Comparison of ENCODE assay signal across 2 cellular contexts in genomic region chr13:95614641-95615245, GRCh38.
TF ChIP-seq lines count a peak whose summit lies in the region.

No MANE protein-coding gene starts in this region.

TF ChIP-seq in liver, 16 proteins besides CTCF, POLR2A, EP300 and RAD21:
- TF ChIP-seq ATF3 (IDR thresholded peaks at IDR 0.05) = no peak
TF ChIP-seq in liver: peak in this region for 0.

TF ChIP-seq in HepG2, 621 proteins besides CTCF, POLR2A, EP300 and RAD21:
- no peak for TF ChIP-seq ARNT (IDR thresholded peaks at IDR 0.05)
- TF ChIP-seq ATF3 (CRISPR knock-in tag; IDR thresholded peaks at IDR 0.05) = no peak
- no peak for TF ChIP-seq ATF6 (CRISPR knock-in tag; conservative IDR thresholded peaks at IDR 0.05)
- TF ChIP-seq SP140L (CRISPR knock-in tag; IDR thresholded peaks at IDR 0.05; ENCODE audit: borderline replicate concordance) = no peak
- TF ChIP-seq ZNF710 (CRISPR knock-in tag; IDR thresholded peaks at IDR 0.05; ENCODE audit: borderline replicate concordance) = no peak
- TF ChIP-seq MXD4 (CRISPR knock-in tag; IDR thresholded peaks at IDR 0.05) = no peak
- TF ChIP-seq NFATC3 (CRISPR knock-in tag; IDR thresholded peaks at IDR 0.05) = no peak
